Comparison of ENCODE assay signal across 8 cellular contexts in the genomic region with DNA sequence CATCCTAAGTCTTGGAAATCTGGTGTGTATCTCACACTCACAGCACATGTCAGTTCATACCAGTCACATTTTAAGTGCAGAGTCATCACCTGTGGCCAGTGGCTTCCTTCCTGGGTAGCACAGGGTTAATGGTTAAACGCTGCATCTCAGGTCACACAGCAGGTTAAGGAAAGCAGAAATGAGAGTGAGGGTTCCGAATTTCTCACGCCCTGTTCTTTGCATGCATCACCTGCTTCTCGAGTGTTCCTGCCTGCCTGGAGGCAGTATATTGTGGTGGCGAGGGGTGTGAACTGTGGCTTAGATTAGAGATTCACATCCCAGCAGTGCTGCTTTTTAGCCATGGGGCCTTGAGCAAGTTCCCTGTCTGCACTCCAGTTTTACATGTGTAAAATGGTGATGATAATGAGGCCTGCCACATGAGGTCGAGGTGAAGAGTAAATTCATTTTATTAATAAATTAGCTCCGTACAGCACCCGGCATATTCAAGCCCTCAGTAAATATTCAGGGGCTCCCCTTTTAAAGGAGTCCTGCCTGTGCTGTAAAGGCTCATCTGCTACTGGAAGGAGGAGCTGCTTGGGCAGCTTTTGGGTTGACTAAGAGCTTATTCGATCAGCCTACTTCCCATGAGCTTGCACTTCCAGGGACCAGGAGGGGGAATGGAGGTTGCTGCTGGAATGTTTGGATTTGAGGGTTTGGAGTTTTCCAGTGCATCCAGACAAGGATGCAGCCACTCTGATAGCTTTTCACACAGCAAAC.
DNase-seq lines count a peak whose midpoint lies in the region; ATAC-seq and TF ChIP-seq lines count a peak whose summit lies in the region.

No MANE protein-coding gene starts in this region.

- peaks cover 4% of the 10 kb centered on the region for H3K9me3 Mint-ChIP-seq in stimulated activated effector memory CD8-positive, alpha-beta T cell treated with anti-CD3 and anti-CD28 coated beads, Interleukin-12 subunit alpha, Interleukin-12 subunit beta, amount 100 ng/mL, for 72 hours

- DNase-seq in NCI-H1436 (lab: John Stamatoyannopoulos, UW) (peak; percentile 4), NCI-H1436 treated with DMSO at 0.1 percent for 48 hours (lab: John Stamatoyannopoulos, UW) (no peak), NK-92 (lab: John Stamatoyannopoulos, UW; ENCODE audit: unreplicated experiment) (peak; percentile 11), SIG-M5 (lab: John Stamatoyannopoulos, UW) (no peak), lower leg skin (ENCODE audit: low spot score in 2 of 2) (no peak)
- DNase-seq in stimulated activated effector memory CD8-positive, alpha-beta T cell treated with anti-CD3 and anti-CD28 coated beads, Interleukin-12 subunit alpha, Interleukin-12 subunit beta, amount 100 ng/mL, for 72 hours (ENCODE audit: low spot score in 2 of 2) = peak in 1 of 2 donors; percentile 55
- no peak for DNase-seq in activated effector memory CD4-positive, alpha-beta T cell treated with Interleukin-2 at 50 U/mL for 16 hours

- no peak overlapping the region for H3K4me3 ChIP-seq in lower leg skin (ENCODE audit: low read depth, poor library complexity, severe bottlenecking)

- WGBS in lower leg skin, 2 donors = 46 to 64% methylated on average over 9 of the region's 9 CpGs

- peak overlapping the region; percentile 50 for H3K4me3 Mint-ChIP-seq in stimulated activated effector memory CD8-positive, alpha-beta T cell treated with anti-CD3 and anti-CD28 coated beads, Interleukin-12 subunit alpha, Interleukin-12 subunit beta, amount 100 ng/mL, for 72 hours

- H3K36me3 Mint-ChIP-seq in stimulated activated effector memory CD8-positive, alpha-beta T cell treated with anti-CD3 and anti-CD28 coated beads, Interleukin-12 subunit alpha, Interleukin-12 subunit beta, amount 100 ng/mL, for 72 hours = peaks cover 63% of the 10 kb centered on the region

- TF ChIP-seq CTCF in lower leg skin (IDR thresholded peaks at IDR 0.05) = no peak

- peak overlapping the region; percentile 92 for H3K27ac Mint-ChIP-seq in stimulated activated effector memory CD8-positive, alpha-beta T cell treated with anti-CD3 and anti-CD28 coated beads, Interleukin-12 subunit alpha, Interleukin-12 subunit beta, amount 100 ng/mL, for 72 hours

- intact Hi-C loops in lower leg skin (cut with DNase I; ENCODE audit: low total_unique reads) = loop anchor here (5.0 kb wide), 1 partner anchor 1837 kb away; no protein-coding TSS in a partner anchor

- peaks cover 26% of the 10 kb centered on the region for H3K4me1 Mint-ChIP-seq in stimulated activated effector memory CD8-positive, alpha-beta T cell treated with anti-CD3 and anti-CD28 coated beads, Interleukin-12 subunit alpha, Interleukin-12 subunit beta, amount 100 ng/mL, for 72 hours

- no peak for TF ChIP-seq POLR2A in lower leg skin (IDR thresholded peaks at IDR 0.05)

- peak; percentile 99 for ATAC-seq in HG02852 (IDR thresholded peaks at IDR 0.05; ENCODE audit: unreplicated experiment)
- peak; percentile 81 for ATAC-seq in stimulated activated effector memory CD8-positive, alpha-beta T cell treated with anti-CD3 and anti-CD28 coated beads, Interleukin-12 subunit alpha, Interleukin-12 subunit beta, amount 100 ng/mL, for 72 hours

Comparison
In these comparisons a context has a peak if more than half of its experiments do, and no peak if none do; other contexts are left out.
1. DNase-seq: peak in NCI-H1436 (single experiment) and NK-92 (single experiment); none in NCI-H1436 treated with DMSO at 0.1 percent for 48 hours (single experiment), activated effector memory CD4-positive, alpha-beta T cell treated with Interleukin-2 at 50 U/mL for 16 hours (single experiment), SIG-M5 (single experiment) and lower leg skin (0 of 2).